9 cellular contexts compared by ENCODE assay signal in genomic region chr12:79737875-79738718, GRCh38. TPM values are rescaled to one million over a fixed set of nuclear protein-coding genes. Genes with fewer than 3 reads are reported as not detected.
A peak's percentile ranks its signal among the peaks of the same experiment; 100 is the strongest.
DNase-seq lines count a peak whose midpoint lies in the region; ATAC-seq, FAIRE-seq and TF ChIP-seq lines count a peak whose summit lies in the region.
"Had no signal": no experiment of that assay in that cellular context is flagged by ENCODE, and none has a peak within 500 bp of the region (broad histone marks: within the 10 kb centered on the region; RNA-seq: fewer than 3 reads in every experiment).

No MANE protein-coding gene starts in this region.

- BruUV-seq in PC-3 (replicated peaks; lab: Mats Ljungman, UMichigan), result no TSS peak

- H3K9me3 ChIP-seq in A549, result no peaks in the 10 kb centered on the region
- H3K9me3 ChIP-seq in H9 (ENCODE audit: control insufficient read depth, low read depth, low read length), result no peaks in the 10 kb centered on the region
- H3K9me3 ChIP-seq in PC-3 (ENCODE audit: low read length), result no peaks in the 10 kb centered on the region

- no peaks in the 10 kb centered on the region for H3K79me1 ChIP-seq in H9 (ENCODE audit: insufficient read depth, low read depth, low read length, poor library complexity, severe bottlenecking)

- no peaks in the 10 kb centered on the region for H4K20me1 ChIP-seq in H9 (ENCODE audit: control insufficient read depth, insufficient read depth, insufficient read length)
- H4K20me1 ChIP-seq in PC-3 (ENCODE audit: low read length), result no peaks in the 10 kb centered on the region

- H3K9me3 Mint-ChIP-seq in H9, result no peaks in the 10 kb centered on the region
- H3K9me3 Mint-ChIP-seq: IgD-negative memory B cell had no signal

- TF ChIP-seq RAD21 in A549 (conservative IDR thresholded peaks at IDR 0.05 in 1 of 2, IDR thresholded peaks at IDR 0.05 in 1 of 2), result peak; percentile 89 to 90

- no peaks in the 10 kb centered on the region for H3K36me3 Mint-ChIP-seq in H9 (ENCODE audit: insufficient read depth in 1 of 3, low read depth in 3 of 3)
- H3K36me3 Mint-ChIP-seq: IgD-negative memory B cell had no signal

- H4K91ac ChIP-seq in H9 (ENCODE audit: insufficient read length, low read depth, low read length), result no peak overlapping the region

- H3K4me3 Mint-ChIP-seq in H9, result no peak overlapping the region
- H3K4me3 Mint-ChIP-seq: IgD-negative memory B cell had no signal

- H4K5ac ChIP-seq in H9 (ENCODE audit: insufficient read length, low read depth, low read length), result no peak overlapping the region

- no peak for TF ChIP-seq EP300 in A549 (IDR thresholded peaks at IDR 0.05)

- H3K4me1 ChIP-seq in A549, result peaks cover 8% of the 10 kb centered on the region; the same call in 1 of the 3 replicates
- H3K4me1 ChIP-seq in H9 (ENCODE audit: insufficient read depth, low read length), result no peaks in the 10 kb centered on the region
- peaks cover 4% of the 10 kb centered on the region; the same call in 1 of the 2 replicates for H3K4me1 ChIP-seq in PC-3 (ENCODE audit: insufficient read depth, low read length)

- no peak overlapping the region for H3K4ac ChIP-seq in H9 (ENCODE audit: low read depth, low read length)

- H3K27ac Mint-ChIP-seq in H9, result peak overlapping the region in 1 of 3 experiments; percentile 63; a peak in 1 of 7 replicates
- H3K27ac Mint-ChIP-seq: IgD-negative memory B cell had no signal

- H3K9ac ChIP-seq in H9 (ENCODE audit: extremely low read depth, insufficient read length, low read length), result no peak overlapping the region
- H3K9ac ChIP-seq in PC-3 (ENCODE audit: low read length), result no peak overlapping the region

- H3T11ph ChIP-seq in H9 (ENCODE audit: low read length), result no peak overlapping the region

- H2BK20ac ChIP-seq in H9 (ENCODE audit: low read depth, low read length, poor library complexity, severe bottlenecking), result no peak overlapping the region

- CTCF ChIA-PET in A549 (lab: Yijun Ruan, JAX) (interaction anchor here (0.7 to 4.1 kb wide), 35 partner anchors 9 to 532 kb away, joined by 3 to 18 read pairs (median 4); no protein-coding TSS in a partner anchor), PC-3 (lab: Charles Lee) (interaction anchor here (0.6 to 0.8 kb wide), 3 partner anchors 47 to 191 kb away, joined by 3 to 4 read pairs (median 3); partner anchors contain the start of gene PAWR)

- no peaks in the 10 kb centered on the region for H3K23me2 ChIP-seq in H9 (ENCODE audit: insufficient read length, low read depth, low read length, poor library complexity, severe bottlenecking)

- H4K8ac ChIP-seq in H9 (replicated peaks; ENCODE audit: insufficient read length, low read depth, low read length), result no peak overlapping the region

- WGBS in A549 (ENCODE audit: missing lambda C conversion rate), result 3% methylated on average over 4 of the region's 4 CpGs
- WGBS in H9 (ENCODE audit: extremely low coverage, insufficient read length, low lambda C conversion rate), result no CpG with 5 or more reads among the region's 4 CpGs

- no peak overlapping the region for H2BK5ac ChIP-seq in H9 (ENCODE audit: insufficient read length, low read length)

- intact Hi-C loops in PC-3 (cut with micrococcal nuclease), result loop anchor here (1.0 to 2.0 kb wide), 5 partner anchors 46 to 449 kb away; no protein-coding TSS in a partner anchor

- peaks cover 8 to 14% of the 10 kb centered on the region in 2 experiments for H3K4me1 Mint-ChIP-seq in H9
- H3K4me1 Mint-ChIP-seq: IgD-negative memory B cell had no signal

- no peak overlapping the region for H3K56ac ChIP-seq in H9 (ENCODE audit: insufficient read length, low read depth, low read length)

- H3K79me2 ChIP-seq in H9 (ENCODE audit: insufficient read depth, low read length), result no peaks in the 10 kb centered on the region
- no peaks in the 10 kb centered on the region for H3K79me2 ChIP-seq in PC-3 (ENCODE audit: low read length)

- H3K27me3 Mint-ChIP-seq in H9 (ENCODE audit: low read depth), result no peaks in the 10 kb centered on the region

- no peak overlapping the region for H2BK15ac ChIP-seq in H9 (ENCODE audit: low read depth, low read length)

- H3K36me3 ChIP-seq in PC-3 (ENCODE audit: low read depth, low read length), result no peaks in the 10 kb centered on the region

- peak; percentile 88 for TF ChIP-seq CTCF in A549 (IDR thresholded peaks at IDR 0.05)
- TF ChIP-seq CTCF in H9 (conservative IDR thresholded peaks at IDR 0.05), result peak; percentile 83
- peak; percentile 64 for TF ChIP-seq CTCF in LNCaP clone FGC (IDR thresholded peaks at IDR 0.05; ENCODE audit: control insufficient read depth, extremely low read depth, insufficient read depth)
- TF ChIP-seq CTCF in PC-3 (conservative IDR thresholded peaks at IDR 0.05; ENCODE audit: low read depth, low read length), result peak; percentile 87
- peak; percentile 37 for TF ChIP-seq CTCF in coronary artery (IDR thresholded peaks at IDR 0.05)

- H3K18ac ChIP-seq in H9 (ENCODE audit: insufficient read length, low read depth, low read length), result no peak overlapping the region

- no peak for TF ChIP-seq POLR2A in A549 (IDR thresholded peaks at IDR 0.05; ENCODE audit: low read length)

- H3K4me3 ChIP-seq in A549, result no peak overlapping the region
- no peak overlapping the region for H3K4me3 ChIP-seq in LNCaP clone FGC (ENCODE audit: low read depth, low read length)
- H3K4me3 ChIP-seq in PC-3 (ENCODE audit: low read length), result no peak overlapping the region
- H3K4me3 ChIP-seq in coronary artery, result peak overlapping the region; percentile 6

- H3K27me3 ChIP-seq in H9 (ENCODE audit: insufficient read depth, low read length) (peaks cover 2% of the 10 kb centered on the region; the same call in 1 of the 2 replicates), PC-3 (ENCODE audit: low read length) (no peaks in the 10 kb centered on the region)

- no peak overlapping the region for H3K23ac ChIP-seq in H9 (ENCODE audit: insufficient read length, low read depth, low read length)

- H2AFZ ChIP-seq in H9 (ENCODE audit: low read length), result no peak overlapping the region
- 0 out of 2 replicates have a peak overlapping the region, but pooled peaks have one; percentile 3 for H2AFZ ChIP-seq in PC-3 (ENCODE audit: low read length)

- no peak overlapping the region for H3K14ac ChIP-seq in H9 (ENCODE audit: insufficient read depth, low read length)

- H2BK12ac ChIP-seq in H9 (ENCODE audit: insufficient read length, low read depth, low read length), result no peak overlapping the region

- H3K27ac ChIP-seq in A549 (peak overlapping the region; percentile 12 to 48; a peak in 4 of 6 replicates), H9 (ENCODE audit: insufficient read length, low read depth, low read length) (no peak overlapping the region), PC-3 (ENCODE audit: low read length) (no peak overlapping the region), coronary artery (no peak overlapping the region)

- H3K4me2 ChIP-seq in A549 (peak overlapping the region; percentile 21; the same call in 1 of the 3 replicates), H9 (ENCODE audit: insufficient read depth, insufficient read length, low read length) (no peak overlapping the region), PC-3 (ENCODE audit: low read length) (no peak overlapping the region)

- no peak overlapping the region for H2AK5ac ChIP-seq in H9 (ENCODE audit: insufficient read length, low read length)

- H3F3A ChIP-seq in PC-3 (ENCODE audit: low read length, unreplicated experiment), result no peaks in the 10 kb centered on the region

- H2BK120ac ChIP-seq in H9 (ENCODE audit: low read depth, low read length, poor library complexity, severe bottlenecking), result no peak overlapping the region

- DNase-seq in A549 (ENCODE audit: low read depth in 1 of 2, low spot score in 1 of 2), result peak; percentile 52 to 79
- DNase-seq in GM03348 (ENCODE audit: low spot score), result peak; percentile 68
- DNase-seq in H9, result no peak
- DNase-seq in LNCaP clone FGC (ENCODE audit: low read depth), result peak; percentile 43
- DNase-seq in PC-3, result peak; percentile 89
- no peak for DNase-seq in coronary artery (ENCODE audit: low spot score)
- peak; percentile 2 for DNase-seq in midbrain (lab: John Stamatoyannopoulos, UW)
- DNase-seq in GOT3 (lab: John Stamatoyannopoulos, UW), result no peak

- ATAC-seq in A549, result peak; percentile 76 to 91
- peak; percentile 72 for ATAC-seq in PC-3

- no peaks in the 10 kb centered on the region for H3K9me2 ChIP-seq in PC-3 (replicated peaks; ENCODE audit: low read length)

- FAIRE-seq in A549 (lab: Jason Lieb, UNC), result peak; percentile 86

- POLR2A ChIA-PET in A549 (lab: Yijun Ruan, JAX), result interaction anchor here (2.4 kb wide), 1 partner anchor 48 kb away, joined by 11 read pairs; the partner anchor contains the start of gene PAWR
- POLR2A ChIA-PET in PC-3 (lab: Charles Lee; ENCODE audit: unreplicated experiment), result interaction anchor here (0.6 kb wide), 1 partner anchor 447 kb away, joined by 4 read pairs; no protein-coding TSS in a partner anchor

TF ChIP-seq in A549, 52 proteins besides CTCF, POLR2A, EP300 and RAD21:
- TF ChIP-seq SMC3 (IDR thresholded peaks at IDR 0.05) (peak; percentile 92), EHF (CRISPR knock-in tag; IDR thresholded peaks at IDR 0.05) (no peak)
TF ChIP-seq in A549: peak in this region for 1.

RNA-seq across cellular contexts. Expression of gene PAWR, which starts 47.3 kb away (rescaled TPM):
- polyA plus RNA-seq in A549 (2011; rRNA removed), result 34.0 and 55.2 TPM in 2 replicates
- polyA plus RNA-seq in A549 (2012; cell fraction: cytosol; rRNA removed), result 33.9 and 41.3 TPM in 2 replicates
- polyA plus RNA-seq in A549 (2012; cell fraction: nucleus; rRNA removed), result 31.0 and 33.9 TPM in 2 replicates
- 40.8 to 44.9 TPM (median 44.4 TPM) in 3 replicates for polyA plus RNA-seq in A549 (2017; fragmentation: RNase III; extraction: RNeasy Plus Mini Kit Qiagen cat#74134 plus additional on column Dnase treatment)
- 21.9 and 26.1 TPM in 2 replicates for polyA minus RNA-seq in A549 (2011; rRNA and poly(A)+ RNA removed)
- 176 and 190 TPM in 2 replicates for total RNA-seq in H9 (2021)
- 141 and 214 TPM in 2 replicates for total RNA-seq in PC-3 (2014; rRNA removed)

Comparison
In these comparisons a context has a peak if more than half of its experiments do, and no peak if none do; other contexts are left out.
1. DNase-seq: peak in A549 (2 of 2), GM03348 (single experiment), LNCaP clone FGC (single experiment), PC-3 (single experiment) and midbrain (single experiment); none in H9 (single experiment), coronary artery (single experiment) and GOT3 (single experiment).
2. H3K27ac ChIP-seq: peak in A549 (2 of 2); none in H9 (single experiment), PC-3 (single experiment) and coronary artery (0 of 2).
3. CTCF ChIP-seq: peak in every context shown above with its lines; median percentile 88 in A549; 87 in PC-3; 83 in H9; 64 in LNCaP clone FGC; 37 in coronary artery.